Comparison of ENCODE assay signal across 17 cellular contexts in the genomic region with DNA sequence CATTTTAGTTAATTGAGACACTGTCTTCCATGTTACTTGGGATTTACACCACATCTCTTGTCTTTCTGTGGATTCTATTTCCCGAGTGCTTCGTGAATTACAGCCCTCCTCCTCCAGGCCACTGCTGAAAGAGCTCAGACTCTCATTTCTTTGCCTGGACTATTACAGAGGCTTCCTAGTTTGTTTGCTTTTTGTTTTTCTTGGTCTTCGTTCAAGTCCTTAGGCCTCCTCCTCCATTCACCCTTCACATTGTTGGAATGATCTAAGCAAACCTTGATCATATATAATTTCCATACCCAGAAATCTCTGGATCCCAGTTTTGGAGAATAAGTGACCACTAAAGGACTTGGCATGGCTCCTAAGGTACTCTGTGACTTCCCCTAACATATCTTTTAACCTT.
"Had no signal": no experiment of that assay in that cellular context is flagged by ENCODE, and none has a peak within 500 bp of the region (broad histone marks: within the 10 kb centered on the region; RNA-seq: fewer than 3 reads in every experiment).

No MANE protein-coding gene starts in this region.

- H3K4me3 Mint-ChIP-seq: immature natural killer cell; naive thymus-derived CD4-positive, alpha-beta T cell; neural crest cell; stimulated activated naive B cell treated with anti-CD40 and anti-IgM and Interleukin-4, amounts not matched to agents 10 μg/mL and 1 μg/mL and 100 μg/mL, for 72 hours; stimulated activated naive CD8-positive, alpha-beta T cell treated with anti-CD3 and anti-CD28 coated beads, Interleukin-15, amount 100 ng/mL, for 72 hours had no signal

- H3K9me3 ChIP-seq: colonic mucosa, gastroesophageal sphincter, right atrium auricular region, sigmoid colon, testis, tibial nerve had no signal

- H3K4me1 Mint-ChIP-seq: immature natural killer cell; stimulated activated naive B cell treated with anti-CD40 and anti-IgM and Interleukin-4, amounts not matched to agents 10 μg/mL and 1 μg/mL and 100 μg/mL, for 72 hours had no signal

- H3K27ac Mint-ChIP-seq: immature natural killer cell; naive thymus-derived CD4-positive, alpha-beta T cell; stimulated activated naive B cell treated with anti-CD40 and anti-IgM and Interleukin-4, amounts not matched to agents 10 μg/mL and 1 μg/mL and 100 μg/mL, for 72 hours; stimulated activated naive CD8-positive, alpha-beta T cell treated with anti-CD3 and anti-CD28 coated beads, Interleukin-15, amount 100 ng/mL, for 72 hours had no signal

- H3K27me3 Mint-ChIP-seq: stimulated activated naive CD8-positive, alpha-beta T cell treated with anti-CD3 and anti-CD28 coated beads, Interleukin-15, amount 100 ng/mL, for 72 hours had no signal

- H3K4me3 ChIP-seq: cardiac muscle cell, colonic mucosa, gastroesophageal sphincter, right atrium auricular region, sigmoid colon, skin epidermis, testis, tibial nerve had no signal

- H3K36me3 ChIP-seq: cardiac muscle cell, colonic mucosa, gastroesophageal sphincter, right atrium auricular region, sigmoid colon, tibial nerve had no signal

- ATAC-seq: esophagus mucosa; gastroesophageal sphincter; naive thymus-derived CD4-positive, alpha-beta T cell; stimulated activated naive B cell treated with anti-CD40 and anti-IgM and Interleukin-4, amounts not matched to agents 10 μg/mL and 1 μg/mL and 100 μg/mL, for 72 hours; stimulated activated naive CD8-positive, alpha-beta T cell treated with anti-CD3 and anti-CD28 coated beads, Interleukin-15, amount 100 ng/mL, for 72 hours had no signal

- DNase-seq: colonic mucosa; effector CD4-positive, alpha-beta T cell; immature natural killer cell; naive thymus-derived CD4-positive, alpha-beta T cell; sigmoid colon; stimulated activated CD4-positive, alpha-beta T cell treated with anti-CD3 and anti-CD28 coated beads, Interleukin-2, amount 100 ng/mL, for 24 hours; stimulated activated CD4-positive, alpha-beta T cell treated with anti-CD3 and anti-CD28 coated beads, Interleukin-4, amount 100 ng/mL, for 4 hours; stimulated activated naive B cell treated with anti-CD40 and anti-IgM and Interleukin-4, amounts not matched to agents 10 μg/mL and 1 μg/mL and 100 μg/mL, for 72 hours; stimulated activated naive CD8-positive, alpha-beta T cell treated with anti-CD3 and anti-CD28 coated beads, Interleukin-15, amount 100 ng/mL, for 72 hours; testis had no signal

- H3K4me1 ChIP-seq: colonic mucosa, sigmoid colon, testis, tibial nerve had no signal

- H3K27ac ChIP-seq: cardiac muscle cell, colonic mucosa, gastroesophageal sphincter, right atrium auricular region, sigmoid colon, skin epidermis, testis, tibial nerve had no signal

- H3K27me3 ChIP-seq: cardiac muscle cell, colonic mucosa, gastroesophageal sphincter, right atrium auricular region, sigmoid colon, testis, tibial nerve had no signal

- H3K9me3 Mint-ChIP-seq: immature natural killer cell; naive thymus-derived CD4-positive, alpha-beta T cell; neural crest cell; stimulated activated naive B cell treated with anti-CD40 and anti-IgM and Interleukin-4, amounts not matched to agents 10 μg/mL and 1 μg/mL and 100 μg/mL, for 72 hours; stimulated activated naive CD8-positive, alpha-beta T cell treated with anti-CD3 and anti-CD28 coated beads, Interleukin-15, amount 100 ng/mL, for 72 hours had no signal

- H3K36me3 Mint-ChIP-seq: immature natural killer cell; naive thymus-derived CD4-positive, alpha-beta T cell; stimulated activated naive B cell treated with anti-CD40 and anti-IgM and Interleukin-4, amounts not matched to agents 10 μg/mL and 1 μg/mL and 100 μg/mL, for 72 hours had no signal
